ENCODE assay signal across 28 cellular contexts in genomic region chrX:126820700-126821420, GRCh38. TPM values are rescaled to one million over a fixed set of nuclear protein-coding genes. Genes with fewer than 3 reads are reported as not detected.
DNase-seq lines count a peak whose midpoint lies in the region; ATAC-seq and TF ChIP-seq lines count a peak whose summit lies in the region.
"Had no signal": no experiment of that assay in that cellular context is flagged by ENCODE, and none has a peak within 500 bp of the region (broad histone marks: within the 10 kb centered on the region; RNA-seq: fewer than 3 reads in every experiment).

No MANE protein-coding gene starts in this region.

- H3K79me2 ChIP-seq in mesendoderm (ENCODE audit: control insufficient read depth, insufficient read depth, low read length): no peaks in the 10 kb centered on the region

- no peak overlapping the region for H3K4me3 Mint-ChIP-seq in activated CD8-positive, alpha-beta T cell treated with anti-CD3 and anti-CD28 coated beads, Interleukin-2, amount 10 ng/mL, durations not matched to agents 7 days and 5 days
- H3K4me3 Mint-ChIP-seq: activated naive CD8-positive, alpha-beta T cell; central memory CD8-positive, alpha-beta T cell; HFFc6; neural crest cell; stimulated activated naive CD8-positive, alpha-beta T cell treated with anti-CD3 and anti-CD28 coated beads, Interleukin-15, Interleukin-2, amounts not matched to agents 100 ng/mL and 50 ng/mL, for 24 hours had no signal

- no peak overlapping the region for H3K9ac ChIP-seq in mesendoderm (ENCODE audit: low read length)

- no peak for TF ChIP-seq CTCF in left ventricle myocardium inferior (IDR thresholded peaks at IDR 0.05; ENCODE audit: borderline replicate concordance)

- H3K56ac ChIP-seq in mesendoderm (ENCODE audit: low read length): no peak overlapping the region

- CTCF ChIA-PET in activated CD8-positive, alpha-beta T cell treated with anti-CD3 and anti-CD28 coated beads, Interleukin-2, amount 10 ng/mL, durations not matched to agents 7 days and 5 days (lab: Charles Lee): no interaction called here

- H3K79me1 ChIP-seq in mesendoderm (ENCODE audit: low read length): no peaks in the 10 kb centered on the region

- H3K18ac ChIP-seq in mesendoderm (ENCODE audit: low read length): no peak overlapping the region

- no peak overlapping the region for H4K8ac ChIP-seq in mesendoderm (ENCODE audit: low read depth, low read length)

- no CpG with 5 or more reads among the region's 13 CpGs for WGBS in mesendoderm (ENCODE audit: extremely low coverage, insufficient coverage, low lambda C conversion rate)

- no peaks in the 10 kb centered on the region for H3K4me1 ChIP-seq in left ventricle myocardium inferior
- H3K4me1 ChIP-seq in mesendoderm (ENCODE audit: control insufficient read depth, low read depth, low read length): no peaks in the 10 kb centered on the region
- H3K4me1 ChIP-seq: thyroid gland had no signal

- intact Hi-C loops in left ventricle myocardium inferior (cut with micrococcal nuclease): no loop called here

- H3K23ac ChIP-seq in mesendoderm (ENCODE audit: low read length): no peak overlapping the region

- POLR2A ChIA-PET in activated CD8-positive, alpha-beta T cell treated with anti-CD3 and anti-CD28 coated beads, Interleukin-2, amount 10 ng/mL, durations not matched to agents 7 days and 5 days (lab: Charles Lee): no interaction called here

- H4K5ac ChIP-seq in mesendoderm (ENCODE audit: low read length): no peak overlapping the region

- H2BK15ac ChIP-seq in mesendoderm (replicated peaks; ENCODE audit: low read depth): no peak overlapping the region

- H3K4me1 Mint-ChIP-seq in activated CD8-positive, alpha-beta T cell treated with anti-CD3 and anti-CD28 coated beads, Interleukin-2, amount 10 ng/mL, durations not matched to agents 7 days and 5 days (ENCODE audit: low read depth): no peaks in the 10 kb centered on the region
- H3K4me1 Mint-ChIP-seq: central memory CD8-positive, alpha-beta T cell had no signal

- H3K9me3 Mint-ChIP-seq in activated CD8-positive, alpha-beta T cell treated with anti-CD3 and anti-CD28 coated beads, Interleukin-2, amount 10 ng/mL, durations not matched to agents 7 days and 5 days (ENCODE audit: insufficient read depth): no peaks in the 10 kb centered on the region
- H3K9me3 Mint-ChIP-seq: neural crest cell; stimulated activated naive CD8-positive, alpha-beta T cell treated with anti-CD3 and anti-CD28 coated beads, Interleukin-15, Interleukin-2, amounts not matched to agents 100 ng/mL and 50 ng/mL, for 24 hours had no signal

- H2BK120ac ChIP-seq in mesendoderm (ENCODE audit: low read depth, low read length): no peak overlapping the region

- no peaks in the 10 kb centered on the region for H3K27me3 ChIP-seq in left ventricle myocardium inferior (ENCODE audit: low read depth)
- no peaks in the 10 kb centered on the region for H3K27me3 ChIP-seq in mesendoderm (ENCODE audit: insufficient read depth, low read length, poor library complexity)
- H3K27me3 ChIP-seq: MG63, thyroid gland had no signal

- H3K27me3 Mint-ChIP-seq in activated CD8-positive, alpha-beta T cell treated with anti-CD3 and anti-CD28 coated beads, Interleukin-2, amount 10 ng/mL, durations not matched to agents 7 days and 5 days (ENCODE audit: low read depth): no peaks in the 10 kb centered on the region
- H3K27me3 Mint-ChIP-seq: activated naive CD8-positive, alpha-beta T cell; central memory CD8-positive, alpha-beta T cell; stimulated activated naive CD8-positive, alpha-beta T cell treated with anti-CD3 and anti-CD28 coated beads, Interleukin-15, Interleukin-2, amounts not matched to agents 100 ng/mL and 50 ng/mL, for 24 hours had no signal

- no peak for ATAC-seq in activated CD8-positive, alpha-beta T cell treated with anti-CD3 and anti-CD28 coated beads, Interleukin-2, amount 10 ng/mL, durations not matched to agents 7 days and 5 days

- H3K36me3 Mint-ChIP-seq in activated CD8-positive, alpha-beta T cell treated with anti-CD3 and anti-CD28 coated beads, Interleukin-2, amount 10 ng/mL, durations not matched to agents 7 days and 5 days (ENCODE audit: low read depth): no peaks in the 10 kb centered on the region
- H3K36me3 Mint-ChIP-seq: activated naive CD8-positive, alpha-beta T cell had no signal

- no peak overlapping the region for H2BK5ac ChIP-seq in mesendoderm (ENCODE audit: low read length)

- no peak overlapping the region for H3K4ac ChIP-seq in mesendoderm (ENCODE audit: low read depth, low read length)

- H3K4me3 ChIP-seq in left ventricle myocardium inferior: no peak overlapping the region
- H3K4me3 ChIP-seq in mesendoderm (ENCODE audit: low read length): no peak overlapping the region
- H3K4me3 ChIP-seq: MG63, thyroid gland had no signal

- no peak overlapping the region for H3K4me2 ChIP-seq in mesendoderm (ENCODE audit: low read length)

- H3K27ac Mint-ChIP-seq in activated CD8-positive, alpha-beta T cell treated with anti-CD3 and anti-CD28 coated beads, Interleukin-2, amount 10 ng/mL, durations not matched to agents 7 days and 5 days: no peak overlapping the region
- H3K27ac Mint-ChIP-seq: activated naive CD8-positive, alpha-beta T cell; HFFc6; stimulated activated naive CD8-positive, alpha-beta T cell treated with anti-CD3 and anti-CD28 coated beads, Interleukin-15, Interleukin-2, amounts not matched to agents 100 ng/mL and 50 ng/mL, for 24 hours had no signal

- no peaks in the 10 kb centered on the region for H3K36me3 ChIP-seq in left ventricle myocardium inferior
- H3K36me3 ChIP-seq in mesendoderm (ENCODE audit: control insufficient read depth, insufficient read depth, low read length): no peaks in the 10 kb centered on the region
- H3K36me3 ChIP-seq: MG63, thyroid gland had no signal

- no peaks in the 10 kb centered on the region for H3K9me3 ChIP-seq in left ventricle myocardium inferior (replicated peaks)
- H3K9me3 ChIP-seq: MG63, thyroid gland had no signal

- peak; percentile 94 for DNase-seq in MV-4-11 (lab: John Stamatoyannopoulos, UW)
- peak; percentile 64 to 74 for DNase-seq in SHP77 (lab: John Stamatoyannopoulos, UW)
- peak; percentile 31 for DNase-seq in left ventricle myocardium inferior
- DNase-seq in mesendoderm: peak; percentile 78
- no peak for DNase-seq in activated CD8-positive, alpha-beta T cell treated with anti-CD3 and anti-CD28 coated beads, Interleukin-2, amount 10 ng/mL, durations not matched to agents 7 days and 5 days
- DNase-seq in SW 1271 (lab: John Stamatoyannopoulos, UW): no peak
- DNase-seq in NCI-H226: no peak
- DNase-seq: activated CD4-positive, alpha-beta T cell treated with anti-CD3 and anti-CD28 coated beads, Interleukin-2, amount 50 U/mL, for 4 hours; activated CD4-positive, CD25-positive, alpha-beta regulatory T cell; activated CD8-positive, alpha-beta memory T cell treated with anti-CD3 and anti-CD28 coated beads, Interleukin-2, amount 50 U/mL, for 4 hours; aorta; HFFc6; KBM-7; MG63; NCI-H1436; NCI-H526 treated with DMSO at 0.1 percent for 48 hours; OCI-M1; stimulated activated CD4-positive, alpha-beta T cell treated with anti-CD3 and anti-CD28 coated beads, Interleukin-15, amount 100 ng/mL, for 24 hours; thyroid gland had no signal

- H2AK5ac ChIP-seq in mesendoderm (ENCODE audit: low read length): no peak overlapping the region

- peak overlapping the region; percentile 63 for H3K27ac ChIP-seq in left ventricle myocardium inferior (replicated peaks)
- no peak overlapping the region for H3K27ac ChIP-seq in mesendoderm (ENCODE audit: low read depth, low read length)
- H3K27ac ChIP-seq: thyroid gland had no signal

RNA-seq across cellular contexts. Expression of gene PRR32, which starts 1.3 kb away (rescaled TPM):
- not detected for total RNA-seq in left ventricle myocardium inferior
- polyA plus RNA-seq in mesendoderm (2013, experiment 1 of 2): not detected
- not detected for polyA plus RNA-seq in mesendoderm (2013, experiment 2 of 2)
- not detected for total RNA-seq in activated CD8-positive, alpha-beta T cell treated with anti-CD3 and anti-CD28 coated beads, Interleukin-2, amount 10 ng/mL, durations not matched to agents 7 days and 5 days
- total RNA-seq: aorta, dermis microvascular lymphatic vessel endothelial cell, endothelial cell of umbilical vein, glomerular endothelial cell, HFFc6, lower leg skin, mucosa of gallbladder, neural crest cell, thyroid gland had no signal
- polyA plus RNA-seq: aorta, endothelial cell of umbilical vein had no signal

Comparison
In these comparisons a context has a peak if more than half of its experiments do, and no peak if none do; other contexts are left out.
1. DNase-seq: peak in MV-4-11 (single experiment), SHP77 (2 of 2), left ventricle myocardium inferior (single experiment) and mesendoderm (single experiment); none in activated CD8-positive, alpha-beta T cell treated with anti-CD3 and anti-CD28 coated beads, Interleukin-2, amount 10 ng/mL, durations not matched to agents 7 days and 5 days (single experiment), SW 1271 (0 of 2) and NCI-H226 (single experiment).